In the genomic region with DNA sequence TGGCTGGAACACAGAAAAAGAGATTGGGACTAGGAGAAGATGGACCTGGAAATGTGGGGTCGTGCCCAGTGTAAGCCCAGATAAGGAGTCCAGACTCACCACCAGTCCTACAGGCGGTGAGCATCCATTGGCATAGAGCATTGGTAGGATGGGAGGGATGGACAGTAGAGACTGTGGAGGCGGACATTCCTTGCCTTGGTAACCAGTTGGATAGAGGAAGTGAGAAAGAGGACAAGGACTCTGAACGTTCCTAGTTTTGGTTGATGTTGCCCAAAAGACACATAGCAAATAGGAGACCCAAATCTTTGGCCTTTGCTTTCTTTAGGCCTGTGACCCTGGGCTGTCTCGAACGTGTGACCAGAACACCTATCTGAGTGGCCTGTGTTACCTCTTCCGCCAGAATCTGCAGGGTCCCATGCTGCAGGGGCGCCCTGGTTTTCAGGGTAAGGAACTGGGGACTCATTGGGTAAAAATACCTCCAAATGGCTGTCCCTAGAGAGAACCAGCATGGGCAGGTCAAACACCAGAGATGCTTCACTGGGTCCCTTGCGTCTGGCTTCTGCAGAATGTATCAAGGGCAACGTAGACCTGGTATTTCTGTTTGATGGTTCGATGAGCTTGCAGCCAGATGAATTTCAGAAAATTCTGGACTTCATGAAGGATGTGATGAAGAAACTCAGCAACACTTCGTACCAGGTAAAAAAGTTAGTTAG, we compare ENCODE assay signal across 20 cellular contexts. TPM values are rescaled to one million over a fixed set of nuclear protein-coding genes. Genes with fewer than 3 reads are reported as not detected.
A peak's percentile ranks its signal among the peaks of the same experiment; 100 is the strongest.
DNase-seq lines count a peak whose midpoint lies in the region; ATAC-seq and TF ChIP-seq lines count a peak whose summit lies in the region.
"Had no signal": no experiment of that assay in that cellular context is flagged by ENCODE, and none has a peak within 500 bp of the region (broad histone marks: within the 10 kb centered on the region; RNA-seq: fewer than 3 reads in every experiment).

No MANE protein-coding gene starts in this region.

- no peak overlapping the region for H3K27ac Mint-ChIP-seq in CD4-positive, alpha-beta T cell
- H3K27ac Mint-ChIP-seq in T-cell (peak overlapping the region; percentile 67 to 88), naive B cell (peak overlapping the region in 4 of 6 donors; percentile 39 to 85 (median 62))

- peaks cover 44% of the 10 kb centered on the region for H3K4me1 Mint-ChIP-seq in CD4-positive, alpha-beta T cell (ENCODE audit: low read depth)
- H3K4me1 Mint-ChIP-seq in T-cell = peaks cover 57 to 76% (median 70%) of the 10 kb centered on the region in 3 donors
- H3K4me1 Mint-ChIP-seq in naive B cell = peaks cover 14 to 40% (median 18%) of the 10 kb centered on the region in 3 donors

- no peaks in the 10 kb centered on the region for H3K27me3 Mint-ChIP-seq in CD4-positive, alpha-beta T cell
- H3K27me3 Mint-ChIP-seq in T-cell (no peaks in the 10 kb centered on the region), naive B cell (no peaks in the 10 kb centered on the region)

- CTCF ChIA-PET in CD4-positive, alpha-beta T cell (lab: Charles Lee) = interaction anchor here (0.6 kb wide), 1 partner anchor 419 kb away, joined by 4 read pairs; no protein-coding TSS in a partner anchor
- CTCF ChIA-PET in T-cell (lab: Charles Lee) = interaction anchor here in 1 of 2 donors (0.7 kb wide), 1 partner anchor 13 kb away, joined by 5 read pairs; no protein-coding TSS in a partner anchor

- H3K4me3 Mint-ChIP-seq in CD4-positive, alpha-beta T cell = peak overlapping the region; percentile 37
- H3K4me3 Mint-ChIP-seq in T-cell (peak overlapping the region in 1 of 3 donors; percentile 23), naive B cell (peak overlapping the region in 1 of 8 donors; percentile 42)

- no peak for TF ChIP-seq CTCF in CD4-positive, alpha-beta T cell (IDR thresholded peaks at IDR 0.05)
- TF ChIP-seq CTCF in omental fat pad (IDR thresholded peaks at IDR 0.05) = no peak

- peak; percentile 27 for DNase-seq in SIG-M5 treated with dmso at 0.1 percent for 504 hours (lab: John Stamatoyannopoulos, UW; ENCODE audit: unreplicated experiment)
- DNase-seq in SIG-M5 (lab: John Stamatoyannopoulos, UW) = no peak
- no peak for DNase-seq in CD4-positive, alpha-beta T cell
- no peak for DNase-seq in T-cell
- DNase-seq in naive B cell = no peak
- DNase-seq in NCI-H2081 treated with DMSO at 0.1 percent for 48 hours (lab: John Stamatoyannopoulos, UW) = no peak
- DNase-seq in omental fat pad (ENCODE audit: low spot score) = no peak
- DNase-seq in NCI-H187 treated with DMSO at 0.1 percent for 48 hours (lab: John Stamatoyannopoulos, UW) = no peak
- DNase-seq: activated effector memory CD4-positive, alpha-beta T cell treated with anti-CD3 and anti-CD28 coated beads, Interleukin-2, amount 50 U/mL, for 16 hours; BE2C; colonic mucosa; NCI-H446; NK-92 treated with Interleukin-12 subunit alpha and Interleukin-12 subunit beta, amount 100 ng/mL, for 24 hours; RPMI8226; SW 1271 had no signal

- no peak for ATAC-seq in CD4-positive, alpha-beta T cell (ENCODE audit: poor library complexity)
- no peak for ATAC-seq in T-cell (replicated peaks in 1 of 4)
- ATAC-seq in naive B cell (ENCODE audit: low read depth in 2 of 2) = no peak
- no peak for ATAC-seq in omental fat pad (ENCODE audit: low FRiP score)

- no peaks in the 10 kb centered on the region for H3K9me3 Mint-ChIP-seq in CD4-positive, alpha-beta T cell
- no peaks in the 10 kb centered on the region for H3K9me3 Mint-ChIP-seq in T-cell
- no peaks in the 10 kb centered on the region for H3K9me3 Mint-ChIP-seq in naive B cell

- no peak overlapping the region for H3K27ac ChIP-seq in CD4-positive, alpha-beta T cell (ENCODE audit: low read depth, low read length)
- H3K27ac ChIP-seq: 22Rv1, colonic mucosa, VCaP had no signal

- H3K9me3 ChIP-seq in CD4-positive, alpha-beta T cell (ENCODE audit: control insufficient read depth, low read length) = no peaks in the 10 kb centered on the region
- H3K9me3 ChIP-seq: BE2C, colonic mucosa had no signal

- POLR2A ChIA-PET in CD4-positive, alpha-beta T cell (lab: Charles Lee) = interaction anchor here (1.1 to 2.7 kb wide), 3 partner anchors 21 to 57 kb away, joined by 5 to 15 read pairs (median 5); partner anchors contain the start of gene SEPHS2
- POLR2A ChIA-PET in T-cell (lab: Charles Lee) = no interaction called here

- peaks cover 84% of the 10 kb centered on the region for H3K36me3 Mint-ChIP-seq in CD4-positive, alpha-beta T cell (ENCODE audit: low read depth)
- peaks cover 60% of the 10 kb centered on the region for H3K36me3 Mint-ChIP-seq in T-cell
- H3K36me3 Mint-ChIP-seq in naive B cell = peaks cover 8 to 17% of the 10 kb centered on the region in 2 donors

- H3K27me3 ChIP-seq in CD4-positive, alpha-beta T cell (ENCODE audit: control insufficient read depth, insufficient read depth, low read length) = no peaks in the 10 kb centered on the region
- H3K27me3 ChIP-seq: BE2C, colonic mucosa had no signal

- intact Hi-C loops in CD4-positive, alpha-beta T cell (cut with DNase I, micrococcal nuclease) = no loop called here

RNA-seq across cellular contexts. Expression of gene ITGAL, which starts 6.4 kb away (rescaled TPM):
- 100 to 1,000 TPM; 186 to 187 TPM for total RNA-seq in CD4-positive, alpha-beta T cell
- total RNA-seq in T-cell = 100 to 1,000 TPM; 322 to 640 (median 518) TPM
- 10 to 100 TPM; 21.3 to 36.8 (median 25.6) TPM for polyA plus RNA-seq in naive B cell (ENCODE audit: low read depth in 6 of 6)
- total RNA-seq in omental fat pad = 10 to 100 TPM in 1 of 4 donors, 1 to 10 TPM in 3; 1.5 to 20.2 (median 6.3) TPM
- total RNA-seq: lung microvascular endothelial cell, myocyte had no signal
- polyA plus RNA-seq: keratinocyte had no signal

RNA-seq across cellular contexts. Expression of gene SEPHS2, which starts 33.2 kb away (rescaled TPM):
- 10 to 100 TPM; 25.4 to 25.9 TPM for total RNA-seq in CD4-positive, alpha-beta T cell
- 10 to 100 TPM; 21.3 to 50.2 (median 47.8) TPM for total RNA-seq in T-cell
- 10 to 100 TPM; 45.7 to 86.2 (median 73.6) TPM for polyA plus RNA-seq in naive B cell (ENCODE audit: low read depth in 6 of 6)
- 10 to 100 TPM; 22.8 to 42.9 (median 32.1) TPM for total RNA-seq in omental fat pad

RNA-seq across cellular contexts. Expression of gene ZNF768, which starts 47.4 kb away (rescaled TPM):
- total RNA-seq in CD4-positive, alpha-beta T cell = 1 to 10 TPM; 3.9 to 4.1 TPM
- total RNA-seq in T-cell (1 to 10 TPM; 5.0 to 8.3 (median 7.2) TPM), omental fat pad (10 to 100 TPM; 16.5 to 22.5 (median 18.6) TPM)
- polyA plus RNA-seq in naive B cell (ENCODE audit: low read depth in 6 of 6) = 10 to 100 TPM in 1 of 6 donors, 1 to 10 TPM in 4, under 1 TPM in 1; 0.40 to 10.1 (median 6.3) TPM

RNA-seq across cellular contexts. Expression of gene DCTPP1, which starts 49.1 kb away (rescaled TPM):
- total RNA-seq in CD4-positive, alpha-beta T cell = 1 to 10 TPM; 5.4 to 6.5 TPM
- total RNA-seq in T-cell (10 to 100 TPM; 11.2 to 30.6 (median 24.7) TPM), omental fat pad (10 to 100 TPM in 3 of 4 donors, 1 to 10 TPM in 1; 9.8 to 24.0 (median 14.8) TPM)
- 100 to 1,000 TPM; 101 to 145 (median 123) TPM for polyA plus RNA-seq in naive B cell (ENCODE audit: low read depth in 6 of 6)

RNA-seq across cellular contexts. Expression of gene ZNF747, which starts 55.7 kb away (rescaled TPM):
- total RNA-seq in CD4-positive, alpha-beta T cell = 1 to 10 TPM; 6.3 to 6.7 TPM
- total RNA-seq in T-cell (10 to 100 TPM in 3 of 5 donors, 1 to 10 TPM in 2; 6.8 to 17.4 (median 14.2) TPM), omental fat pad (10 to 100 TPM in 2 of 4 donors, 1 to 10 TPM in 2; 7.7 to 12.1 (median 10.4) TPM)
- 10 to 100 TPM; 12.0 to 18.3 (median 15.1) TPM for polyA plus RNA-seq in naive B cell (ENCODE audit: low read depth in 6 of 6)

Comparison
In these comparisons a context has a peak if more than half of its experiments do, and no peak if none do; other contexts are left out.
1. RNA of gene ITGAL, which starts 6.4 kb away (total RNA-seq): 322 to 640 TPM in T-cell and 186 to 187 TPM in CD4-positive, alpha-beta T cell; 1.5 to 20.2 TPM in omental fat pad; every median in the first group is over 4 times any median in the second.